Comparison of ENCODE assay signal across 23 cellular contexts in genomic region chr2:137693521-137693920, GRCh38.
A peak's percentile ranks its signal among the peaks of the same experiment; 100 is the strongest.
DNase-seq lines count a peak whose midpoint lies in the region; ATAC-seq, FAIRE-seq and TF ChIP-seq lines count a peak whose summit lies in the region.
"Had no signal": no experiment of that assay in that cellular context is flagged by ENCODE, and none has a peak within 500 bp of the region (broad histone marks: within the 10 kb centered on the region; RNA-seq: fewer than 3 reads in every experiment).

No MANE protein-coding gene starts in this region.

- no peak for TF ChIP-seq CTCF in SK-N-SH (IDR thresholded peaks at IDR 0.05)
- TF ChIP-seq CTCF in astrocyte (IDR thresholded peaks at IDR 0.05; ENCODE audit: insufficient read depth, low read depth, low read length): no peak

- H4K20me1 ChIP-seq in SK-N-SH (ENCODE audit: insufficient read depth) (no peaks in the 10 kb centered on the region), astrocyte (ENCODE audit: insufficient read depth, low read length) (no peaks in the 10 kb centered on the region)

- POLR2A ChIA-PET in SK-N-SH (lab: Yijun Ruan, JAX): no interaction called here

- no peaks in the 10 kb centered on the region for H3F3A ChIP-seq in SK-N-SH (replicated peaks; ENCODE audit: insufficient read depth)

- ATAC-seq in SK-N-SH treated with all-trans-retinoic acid at 6 μM for 48 hours (peak; percentile 47), HG03378 (IDR thresholded peaks at IDR 0.05; ENCODE audit: unreplicated experiment) (peak; percentile 73), GM18868 (IDR thresholded peaks at IDR 0.05; ENCODE audit: unreplicated experiment) (no peak)
- ATAC-seq: right lobe of liver; stimulated activated naive CD8-positive, alpha-beta T cell treated with anti-CD3 and anti-CD28 coated beads, Interleukin-15, amount 100 ng/mL, for 72 hours had no signal

- no peak overlapping the region for H3K4me3 ChIP-seq in SK-N-SH (ENCODE audit: low read depth in 2 of 2, low read length in 1 of 2)
- no peak overlapping the region for H3K4me3 ChIP-seq in astrocyte (ENCODE audit: insufficient read depth, low read depth, low read length)
- H3K4me3 ChIP-seq in urinary bladder (ENCODE audit: low read depth, low read length): no peak overlapping the region
- H3K4me3 ChIP-seq: HAP-1, left ventricle myocardium inferior, PC-9, right lobe of liver had no signal

- no peak overlapping the region for H3K27ac ChIP-seq in SK-N-SH (ENCODE audit: low read depth in 2 of 2, low read length in 1 of 2)
- H3K27ac ChIP-seq in astrocyte (ENCODE audit: low read depth, low read length): no peak overlapping the region
- peak overlapping the region; percentile 23 for H3K27ac ChIP-seq in urinary bladder (ENCODE audit: low read depth)
- H3K27ac ChIP-seq: left ventricle myocardium inferior, PC-9, right lobe of liver had no signal

- no peak overlapping the region for H3K4me2 ChIP-seq in SK-N-SH
- H3K4me2 ChIP-seq in astrocyte (ENCODE audit: low read length): peak overlapping the region; percentile 39
- H3K4me2 ChIP-seq: PC-9 had no signal

- H3K9ac ChIP-seq in SK-N-SH: no peak overlapping the region
- H3K9ac ChIP-seq in astrocyte (ENCODE audit: low read length): no peak overlapping the region

- TF ChIP-seq EP300 in SK-N-SH (IDR thresholded peaks at IDR 0.05; ENCODE audit: borderline replicate concordance in 1 of 2, low read depth in 1 of 2, low read length in 1 of 2): no peak

- CTCF ChIA-PET in SK-N-SH (lab: Yijun Ruan, JAX): interaction anchor here (0.6 kb wide), 1 partner anchor 163 kb away, joined by 3 read pairs; no protein-coding TSS in a partner anchor

- no peaks in the 10 kb centered on the region for H3K36me3 ChIP-seq in SK-N-SH (replicated peaks in 1 of 2; ENCODE audit: control insufficient read depth in 1 of 2, insufficient read depth in 2 of 2, low read length in 1 of 2)
- H3K36me3 ChIP-seq in astrocyte (ENCODE audit: insufficient read depth, low read length): no peaks in the 10 kb centered on the region
- no peaks in the 10 kb centered on the region for H3K36me3 ChIP-seq in urinary bladder (ENCODE audit: insufficient read depth)
- H3K36me3 ChIP-seq: HAP-1, left ventricle myocardium inferior, right lobe of liver had no signal

- no peaks in the 10 kb centered on the region for H3K79me2 ChIP-seq in SK-N-SH (ENCODE audit: insufficient read depth)
- no peaks in the 10 kb centered on the region for H3K79me2 ChIP-seq in astrocyte (ENCODE audit: insufficient read depth, low read length)

- peaks cover 4% of the 10 kb centered on the region for H3K9me3 Mint-ChIP-seq in astrocyte (ENCODE audit: unreplicated experiment)
- H3K9me3 Mint-ChIP-seq: stimulated activated naive CD8-positive, alpha-beta T cell treated with anti-CD3 and anti-CD28 coated beads, Interleukin-15, amount 100 ng/mL, for 72 hours had no signal

- 4% methylated on average over 2 of the region's 2 CpGs for WGBS in SK-N-SH (ENCODE audit: low lambda C conversion rate)
- 25% methylated on average over 2 of the region's 2 CpGs for WGBS in urinary bladder

- no peak overlapping the region for H3K27ac Mint-ChIP-seq in astrocyte (ENCODE audit: unreplicated experiment)
- H3K27ac Mint-ChIP-seq: stimulated activated naive CD8-positive, alpha-beta T cell treated with anti-CD3 and anti-CD28 coated beads, Interleukin-15, amount 100 ng/mL, for 72 hours had no signal

- no peaks in the 10 kb centered on the region for H3K9me2 ChIP-seq in SK-N-SH

- no peaks in the 10 kb centered on the region for H3K27me3 Mint-ChIP-seq in astrocyte (ENCODE audit: low read depth, unreplicated experiment)
- H3K27me3 Mint-ChIP-seq: stimulated activated naive CD8-positive, alpha-beta T cell treated with anti-CD3 and anti-CD28 coated beads, Interleukin-15, amount 100 ng/mL, for 72 hours had no signal

- no peak for FAIRE-seq in astrocyte (lab: Jason Lieb, UNC)
- FAIRE-seq: A204.1, endometrium had no signal

- H3K4me1 Mint-ChIP-seq in astrocyte (ENCODE audit: low read depth, unreplicated experiment): peaks cover 6% of the 10 kb centered on the region
- H3K4me1 Mint-ChIP-seq: stimulated activated naive CD8-positive, alpha-beta T cell treated with anti-CD3 and anti-CD28 coated beads, Interleukin-15, amount 100 ng/mL, for 72 hours had no signal

- H3K36me3 Mint-ChIP-seq in astrocyte (ENCODE audit: low read depth, unreplicated experiment): no peaks in the 10 kb centered on the region

- no peak overlapping the region for H2AFZ ChIP-seq in SK-N-SH (ENCODE audit: low read depth)
- no peak overlapping the region for H2AFZ ChIP-seq in astrocyte (ENCODE audit: low read depth, low read length)
- H2AFZ ChIP-seq: PC-9 had no signal

- H3K4me1 ChIP-seq in SK-N-SH (ENCODE audit: control insufficient read depth in 1 of 2, insufficient read depth in 2 of 2, low read depth in 1 of 2, low read length in 1 of 2) (no peaks in the 10 kb centered on the region), astrocyte (ENCODE audit: insufficient read depth, low read length) (peaks cover 3% of the 10 kb centered on the region), urinary bladder (ENCODE audit: insufficient read depth) (no peaks in the 10 kb centered on the region)
- H3K4me1 ChIP-seq: right lobe of liver had no signal

- DNase-seq in SK-N-SH: no peak
- peak; percentile 42 for DNase-seq in astrocyte (ENCODE audit: low read depth)
- no peak for DNase-seq in activated T-cell treated with anti-CD3 and anti-CD28 coated beads, Interleukin-2, amount 50 U/mL, for 1 hour
- DNase-seq in iPS-NIHi7 (ENCODE audit: extremely low spot score): no peak
- DNase-seq: activated CD4-positive, alpha-beta T cell treated with anti-CD3 and anti-CD28 coated beads for 48 hours; activated CD8-positive, alpha-beta memory T cell treated with anti-CD3 and anti-CD28 coated beads, Interleukin-2, amount 50 U/mL, for 4 hours; activated naive CD4-positive, alpha-beta T cell; aorta; foreskin melanocyte; IMR-90; left ventricle myocardium inferior; NCI-H524 treated with DMSO at 0.1 percent for 48 hours; nucleus accumbens; PC-9; right lobe of liver; stimulated activated naive CD8-positive, alpha-beta T cell treated with anti-CD3 and anti-CD28 coated beads, Interleukin-15, amount 100 ng/mL, for 72 hours had no signal

- H3K4me3 Mint-ChIP-seq in astrocyte (ENCODE audit: unreplicated experiment): no peak overlapping the region
- H3K4me3 Mint-ChIP-seq: stimulated activated naive CD8-positive, alpha-beta T cell treated with anti-CD3 and anti-CD28 coated beads, Interleukin-15, amount 100 ng/mL, for 72 hours had no signal

- H3K27me3 ChIP-seq in SK-N-SH (ENCODE audit: insufficient read depth): no peaks in the 10 kb centered on the region
- no peaks in the 10 kb centered on the region for H3K27me3 ChIP-seq in astrocyte (ENCODE audit: insufficient read depth, low read length)
- H3K27me3 ChIP-seq: right lobe of liver had no signal

- TF ChIP-seq RAD21 in SK-N-SH (IDR thresholded peaks at IDR 0.05; ENCODE audit: low read length): no peak

- H3K9me3 ChIP-seq in SK-N-SH (no peaks in the 10 kb centered on the region), astrocyte (ENCODE audit: insufficient read depth, low read depth, low read length) (no peaks in the 10 kb centered on the region)
- H3K9me3 ChIP-seq: right lobe of liver had no signal

TF ChIP-seq in SK-N-SH treated with all-trans-retinoic acid at 6 μM for 48 hours, 23 proteins besides CTCF, POLR2A, EP300 and RAD21:
- TF ChIP-seq GLIS3 (CRISPR knock-in tag; IDR thresholded peaks at IDR 0.05): no peak
- TF ChIP-seq OSR1 (CRISPR knock-in tag; IDR thresholded peaks at IDR 0.05): no peak
- TF ChIP-seq POU6F1 (CRISPR knock-in tag; IDR thresholded peaks at IDR 0.05; ENCODE audit: borderline replicate concordance, low read depth): no peak
- no peak for TF ChIP-seq ZFP3 (CRISPR knock-in tag; IDR thresholded peaks at IDR 0.05)
- no peak for TF ChIP-seq BACH2 (CRISPR knock-in tag; IDR thresholded peaks at IDR 0.05; ENCODE audit: borderline replicate concordance)

TF ChIP-seq in SK-N-SH, 30 proteins besides CTCF, POLR2A, EP300 and RAD21 (continues in another document):
- no peak for TF ChIP-seq ELF1 (IDR thresholded peaks at IDR 0.05)
- no peak for TF ChIP-seq FOXJ3 (CRISPR knock-in tag; IDR thresholded peaks at IDR 0.05)
- TF ChIP-seq MAX (IDR thresholded peaks at IDR 0.05; ENCODE audit: low read depth): no peak
- TF ChIP-seq REST (IDR thresholded peaks at IDR 0.05; ENCODE audit: low read depth, low read length): no peak
- TF ChIP-seq POLR2AphosphoS5 (IDR thresholded peaks at IDR 0.05; ENCODE audit: low read depth, low read length): no peak
- no peak for TF ChIP-seq FOXM1 (IDR thresholded peaks at IDR 0.05; ENCODE audit: low read depth)
- no peak for TF ChIP-seq TAF1 (IDR thresholded peaks at IDR 0.05; ENCODE audit: borderline replicate concordance, low read depth, low read length)
- TF ChIP-seq NRF1 (IDR thresholded peaks at IDR 0.05; ENCODE audit: low read depth, low read length): no peak
- no peak for TF ChIP-seq JUND (IDR thresholded peaks at IDR 0.05)
- TF ChIP-seq CHD2 (IDR thresholded peaks at IDR 0.05; ENCODE audit: low read length, partially characterized antibody): no peak
- no peak for TF ChIP-seq MXI1 (IDR thresholded peaks at IDR 0.05; ENCODE audit: low read depth, low read length)
